34 cellular contexts compared by ENCODE assay signal in the genomic region with DNA sequence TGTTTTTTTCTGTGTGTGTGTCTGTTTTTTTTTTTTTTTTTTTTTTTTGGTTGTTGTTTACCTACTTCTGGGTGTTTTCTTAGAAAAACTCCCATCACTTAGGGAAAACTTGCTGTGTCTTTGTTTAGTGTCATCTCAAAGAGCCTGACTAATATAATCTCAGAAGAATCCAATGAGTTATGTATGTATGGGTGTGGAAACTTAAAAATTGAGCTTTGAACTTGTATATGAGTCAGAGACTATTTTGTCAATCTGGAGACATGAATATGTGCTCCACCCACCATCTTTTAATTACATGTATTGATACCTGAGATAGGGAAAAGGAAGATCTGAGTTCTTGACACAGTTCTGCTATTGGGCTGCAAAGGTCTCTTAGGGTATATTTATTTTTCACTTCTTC.
"Had no signal": no experiment of that assay in that cellular context is flagged by ENCODE, and none has a peak within 500 bp of the region (broad histone marks: within the 10 kb centered on the region; RNA-seq: fewer than 3 reads in every experiment).

No MANE protein-coding gene starts in this region.

- H3K4me1 ChIP-seq: adrenal gland, body of pancreas, breast epithelium had no signal

- H3K27ac ChIP-seq: adrenal gland, body of pancreas, brain microvascular endothelial cell, breast epithelium, cardiac muscle cell, VCaP had no signal

- H3K9me3 ChIP-seq: adrenal gland, body of pancreas, breast epithelium had no signal

- ATAC-seq: activated CD8-positive, alpha-beta T cell treated with anti-CD3 and anti-CD28 coated beads for 36 hours; activated naive CD4-positive, alpha-beta T cell treated with anti-CD3 and anti-CD28 coated beads, Interleukin-2, amount 50 U/mL, for 72 hours; activated T-cell treated with anti-CD3 and anti-CD28 coated beads, Interleukin-2, amount 50 U/mL, for 4 hours; activated T-cell treated with anti-CD3 and anti-CD28 coated beads, Interleukin-2, amount 50 U/mL, for 72 hours; activated T-helper 17 cell treated with anti-CD3 and anti-CD28 coated beads, Interleukin-2, amount 50 U/mL, for 72 hours; body of pancreas; T-cell; T-helper 17 cell had no signal

- H3K27me3 ChIP-seq: adrenal gland, body of pancreas, brain microvascular endothelial cell, breast epithelium, cardiac muscle cell had no signal

- H3K4me3 ChIP-seq: adrenal gland, body of pancreas, breast epithelium, cardiac muscle cell had no signal

- H3K36me3 ChIP-seq: adrenal gland, brain microvascular endothelial cell, breast epithelium, cardiac muscle cell had no signal

- FAIRE-seq: astrocyte, TTC549 had no signal

- DNase-seq: activated B cell treated with CpG ODN at 0.5 μM for 24 hours; activated CD4-positive, alpha-beta memory T cell treated with anti-CD3 and anti-CD28 coated beads for 36 hours; activated CD4-positive, alpha-beta T cell treated with anti-CD3 and anti-CD28 coated beads for 4 hours; activated CD4-positive, alpha-beta T cell treated with anti-CD3 and anti-CD28 coated beads, Interleukin-2, amount 10 ng/mL, durations not matched to agents 24 days and 14 days; activated CD4-positive, alpha-beta T cell treated with anti-CD3 and anti-CD28 coated beads, Interleukin-2, amount 50 U/mL, for 1 hour; activated CD4-positive, alpha-beta T cell treated with anti-CD3 and anti-CD28 coated beads, Interleukin-2, amount 50 U/mL, for 4 hours; activated CD4-positive, CD25-positive, alpha-beta regulatory T cell treated with anti-CD3 and anti-CD28 coated beads, Interleukin-2, amount 50 U/mL, for 72 hours; activated CD8-positive, alpha-beta memory T cell treated with anti-CD3 and anti-CD28 coated beads, Interleukin-2, amount 50 U/mL, for 4 hours; activated CD8-positive, alpha-beta T cell treated with anti-CD3 and anti-CD28 coated beads for 36 hours; activated effector memory CD4-positive, alpha-beta T cell treated with anti-CD3 and anti-CD28 coated beads, Interleukin-2, amount 50 U/mL, for 16 hours; activated gamma-delta T cell treated with Interleukin-2 at 50 U/mL for 16 hours; activated naive CD4-positive, alpha-beta T cell; activated naive CD4-positive, alpha-beta T cell treated with anti-CD3 and anti-CD28 coated beads for 36 hours; activated naive CD4-positive, alpha-beta T cell treated with anti-CD3 and anti-CD28 coated beads, Interleukin-2, amount 50 U/mL, for 16 hours; activated naive CD8-positive, alpha-beta T cell treated with anti-CD3 and anti-CD28 coated beads for 36 hours; activated T-cell treated with anti-CD3 and anti-CD28 coated beads for 4 hours; activated T-cell treated with anti-CD3 and anti-CD28 coated beads, Interleukin-2, amount 50 U/mL, for 1 hour; activated T-cell treated with anti-CD3 and anti-CD28 coated beads, Interleukin-2, amount 50 U/mL, for 4 hours; activated T-cell treated with anti-CD3 and anti-CD28 coated beads, Interleukin-2, amount 50 U/mL, for 72 hours; adrenal gland; amniotic stem cell; aorta; body of pancreas; brain microvascular endothelial cell; caudate nucleus; T-cell; T-helper 17 cell had no signal
